ENCODE assay signal across 28 cellular contexts in the genomic region with DNA sequence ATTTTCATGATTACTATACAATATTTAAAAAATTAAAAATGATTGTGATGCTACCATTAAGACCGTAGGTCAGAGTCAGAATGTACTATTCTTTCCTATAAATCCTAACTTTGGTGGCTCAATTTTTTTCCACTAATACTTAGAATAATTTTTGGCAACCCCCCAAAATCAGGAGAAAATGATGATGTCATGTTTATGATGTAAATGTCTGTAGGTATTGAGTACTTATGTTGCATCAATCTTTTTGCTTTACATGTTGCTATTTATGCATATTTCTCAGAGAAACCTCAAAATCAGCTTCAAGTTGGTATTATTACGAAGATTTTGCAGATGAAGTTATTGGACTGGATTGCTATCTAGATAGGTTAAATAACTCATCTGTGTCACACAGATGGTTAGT.
"Had no signal": no experiment of that assay in that cellular context is flagged by ENCODE, and none has a peak within 500 bp of the region (broad histone marks: within the 10 kb centered on the region; RNA-seq: fewer than 3 reads in every experiment).

No MANE protein-coding gene starts in this region.

- H3K27ac ChIP-seq: colonic mucosa, coronary artery, dorsolateral prefrontal cortex, epithelial cell of prostate, esophagus muscularis mucosa, esophagus squamous epithelium, foreskin keratinocyte, gastrocnemius medialis, gastroesophageal sphincter, heart left ventricle, heart right ventricle, hepatocyte had no signal

- H3K27me3 ChIP-seq: colonic mucosa, dorsolateral prefrontal cortex, esophagus muscularis mucosa, esophagus squamous epithelium, foreskin keratinocyte, gastrocnemius medialis, gastroesophageal sphincter, heart left ventricle, heart right ventricle, hepatocyte had no signal

- ATAC-seq: effector memory CD8-positive, alpha-beta T cell; esophagus mucosa; foreskin keratinocyte; gastrocnemius medialis; gastroesophageal sphincter; heart left ventricle; heart right ventricle had no signal

- H3K4me3 ChIP-seq: colonic mucosa, coronary artery, dorsolateral prefrontal cortex, esophagus muscularis mucosa, esophagus squamous epithelium, gastrocnemius medialis, gastroesophageal sphincter, heart left ventricle, heart right ventricle, hepatocyte had no signal

- H3K4me2 ChIP-seq: hepatocyte had no signal

- H3K4me1 ChIP-seq: colonic mucosa, esophagus muscularis mucosa, esophagus squamous epithelium, foreskin keratinocyte, gastrocnemius medialis, gastroesophageal sphincter, heart left ventricle, heart right ventricle had no signal

- H3K9me3 ChIP-seq: colonic mucosa, esophagus muscularis mucosa, esophagus squamous epithelium, gastrocnemius medialis, gastroesophageal sphincter, heart left ventricle, heart right ventricle had no signal

- H2AFZ ChIP-seq: hepatocyte had no signal

- H3K36me3 ChIP-seq: colonic mucosa, esophagus muscularis mucosa, esophagus squamous epithelium, gastrocnemius medialis, gastroesophageal sphincter, heart left ventricle, heart right ventricle had no signal

- H3K79me2 ChIP-seq: hepatocyte had no signal

- FAIRE-seq: endometrium, endothelial cell of umbilical vein, frontal cortex had no signal

- DNase-seq: colonic mucosa; cortex of kidney; dermis blood vessel endothelial cell; dorsolateral prefrontal cortex; effector CD4-positive, alpha-beta T cell; effector CD8-positive, alpha-beta T cell; effector memory CD4-positive, alpha-beta T cell; effector memory CD8-positive, alpha-beta T cell; endodermal cell; erythroblast; esophagus squamous epithelium; foreskin fibroblast; foreskin keratinocyte; foreskin melanocyte; gastrocnemius medialis; glutamatergic neuron; head of caudate nucleus; heart left ventricle; heart right ventricle had no signal
